In the genomic region with DNA sequence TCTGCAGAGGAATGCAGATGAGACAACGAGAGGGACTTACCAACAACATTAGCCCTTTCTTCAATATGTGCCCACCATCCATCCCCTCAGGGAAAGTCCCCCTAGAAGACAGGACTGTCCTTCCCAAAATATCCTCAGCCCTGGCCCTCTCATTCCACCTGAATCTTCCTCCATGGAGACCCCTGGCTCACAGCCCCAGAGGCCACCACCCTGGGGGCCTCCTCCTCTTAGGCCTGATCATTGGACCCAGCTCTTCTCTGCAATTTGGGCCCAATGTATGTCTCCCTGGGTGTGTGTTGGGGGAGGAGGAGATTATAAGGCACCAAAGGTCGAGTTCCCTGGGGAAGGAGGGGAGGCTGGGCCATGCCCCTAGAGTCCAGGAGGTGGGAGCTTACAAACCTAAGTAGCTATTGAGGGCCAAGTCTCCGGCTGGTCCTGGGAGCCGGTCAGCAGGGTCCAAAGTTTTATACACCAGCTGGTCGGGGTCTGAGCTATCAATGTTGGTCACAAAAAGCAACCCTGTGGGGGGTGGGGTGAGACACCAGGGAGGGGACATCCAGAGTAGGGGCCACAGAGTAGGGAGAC, we compare ENCODE assay signal across 20 cellular contexts. TPM values are rescaled to one million over a fixed set of nuclear protein-coding genes. Genes with fewer than 3 reads are reported as not detected.
DNase-seq lines count a peak whose midpoint lies in the region; ATAC-seq and TF ChIP-seq lines count a peak whose summit lies in the region.
"Had no signal": no experiment of that assay in that cellular context is flagged by ENCODE, and none has a peak within 500 bp of the region (broad histone marks: within the 10 kb centered on the region; RNA-seq: fewer than 3 reads in every experiment).

No MANE protein-coding gene starts in this region.

- intact Hi-C loops in cardiac septum (cut with DNase I) (loop anchor here (2.0 kb wide), 1 partner anchor 15 kb away; no protein-coding TSS in a partner anchor), heart right ventricle (cut with DNase I) (no loop called here), psoas muscle (cut with DNase I) (loop anchor here in 1 of 2 donors (2.0 kb wide), 1 partner anchor 15 kb away; no protein-coding TSS in a partner anchor), tibial artery (cut with DNase I; ENCODE audit: low total_unique reads) (no loop called here)

- no peak overlapping the region for H3K9ac ChIP-seq in SK-N-SH

- TF ChIP-seq RAD21 in SK-N-SH (IDR thresholded peaks at IDR 0.05; ENCODE audit: low read length) = no peak

- H3K4me3 ChIP-seq in heart right ventricle = no peak overlapping the region
- no peak overlapping the region for H3K4me3 ChIP-seq in psoas muscle
- no peak overlapping the region for H3K4me3 ChIP-seq in tibial artery
- no peak overlapping the region for H3K4me3 ChIP-seq in SK-N-SH (ENCODE audit: low read depth in 2 of 2, low read length in 1 of 2)

- H3K4me3 Mint-ChIP-seq in endothelial cell (ENCODE audit: unreplicated experiment) = peak overlapping the region; percentile 70
- H3K4me3 Mint-ChIP-seq: CD14-positive monocyte had no signal

- TF ChIP-seq CTCF in heart right ventricle (IDR thresholded peaks at IDR 0.05) (no peak), endothelial cell (IDR thresholded peaks at IDR 0.05; ENCODE audit: unreplicated experiment) (no peak), psoas muscle (IDR thresholded peaks at IDR 0.05) (no peak), tibial artery (IDR thresholded peaks at IDR 0.05) (no peak), SK-N-SH (IDR thresholded peaks at IDR 0.05) (no peak)

- no peaks in the 10 kb centered on the region for H3F3A ChIP-seq in SK-N-SH (replicated peaks; ENCODE audit: insufficient read depth)

- no peak overlapping the region for H2AFZ ChIP-seq in SK-N-SH (ENCODE audit: low read depth)

- POLR2A ChIA-PET in SK-N-SH (lab: Yijun Ruan, JAX) = interaction anchor here (1.0 kb wide), 1 partner anchor 16 kb away, joined by 3 read pairs; a partner anchor contains a TSS

- H3K36me3 ChIP-seq in heart right ventricle (peaks cover 0 to 73% (median 13%) of the 10 kb centered on the region in 9 donors), psoas muscle (ENCODE audit: insufficient read depth in 1 of 2, low read depth in 1 of 2) (peaks cover 0 to 74% of the 10 kb centered on the region in 2 donors), tibial artery (peaks cover 35 to 58% (median 52%) of the 10 kb centered on the region in 3 donors), SK-N-SH (replicated peaks in 1 of 2; ENCODE audit: control insufficient read depth in 1 of 2, insufficient read depth in 2 of 2, low read length in 1 of 2) (no peaks in the 10 kb centered on the region)

- no peaks in the 10 kb centered on the region for H3K9me3 ChIP-seq in heart right ventricle
- no peaks in the 10 kb centered on the region for H3K9me3 ChIP-seq in psoas muscle
- H3K9me3 ChIP-seq in tibial artery = no peaks in the 10 kb centered on the region
- H3K9me3 ChIP-seq in SK-N-SH = no peaks in the 10 kb centered on the region

- H3K9me2 ChIP-seq in SK-N-SH = no peaks in the 10 kb centered on the region

- H3K4me1 Mint-ChIP-seq in endothelial cell (ENCODE audit: unreplicated experiment) = no peaks in the 10 kb centered on the region

- no peak overlapping the region for H3K4me2 ChIP-seq in SK-N-SH

- H3K27ac ChIP-seq in heart right ventricle (peak overlapping the region in 5 of 10 donors; percentile 23 to 95 (median 55)), psoas muscle (peak overlapping the region; percentile 92), tibial artery (peak overlapping the region; percentile 38 to 98), SK-N-SH (ENCODE audit: low read depth in 2 of 2, low read length in 1 of 2) (no peak overlapping the region)
- H3K27ac ChIP-seq: HL-60, RWPE1 had no signal

- ATAC-seq in heart right ventricle = no peak
- ATAC-seq in psoas muscle = no peak
- ATAC-seq: HCT116 had no signal

- H3K36me3 Mint-ChIP-seq in endothelial cell (ENCODE audit: low read depth, unreplicated experiment) = peaks cover 4% of the 10 kb centered on the region

- peaks cover 2 to 56% (median 41%) of the 10 kb centered on the region in 9 donors for H3K4me1 ChIP-seq in heart right ventricle
- H3K4me1 ChIP-seq in psoas muscle = peaks cover 33% of the 10 kb centered on the region
- peaks cover 0 to 63% (median 43%) of the 10 kb centered on the region in 4 donors for H3K4me1 ChIP-seq in tibial artery
- peaks cover 0 to 3% of the 10 kb centered on the region in 2 experiments; a peak in 1 of 4 replicates for H3K4me1 ChIP-seq in SK-N-SH (ENCODE audit: control insufficient read depth in 1 of 2, insufficient read depth in 2 of 2, low read depth in 1 of 2, low read length in 1 of 2)

- CTCF ChIA-PET in SK-N-SH (lab: Yijun Ruan, JAX) = interaction anchor here (0.9 to 2.0 kb wide), 3 partner anchors 11 to 53 kb away, joined by 3 to 5 read pairs (median 3); a partner anchor contains a TSS

- DNase-seq in cardiac septum (ENCODE audit: low spot score) = peak; percentile 60
- DNase-seq in heart right ventricle = no peak
- no peak for DNase-seq in endothelial cell (ENCODE audit: low spot score)
- peak in 1 of 2 donors; percentile 24 for DNase-seq in psoas muscle
- DNase-seq in tibial artery = peak in 1 of 2 donors; percentile 61
- no peak for DNase-seq in activated CD4-positive, CD25-positive, alpha-beta regulatory T cell treated with anti-CD3 and anti-CD28 coated beads, Interleukin-2, amount 50 U/mL, for 72 hours
- DNase-seq in dedifferentiated amniotic fluid mesenchymal stem cell (ENCODE audit: extremely low spot score) = no peak
- no peak for DNase-seq in SK-N-SH
- DNase-seq: COR-L47, KG1, NCI-H1048, NCI-H146, NCI-H2081 treated with DMSO at 0.1 percent for 48 hours, NCI-H2227 treated with DMSO at 0.1 percent for 48 hours, NCI-H524 treated with DMSO at 0.1 percent for 48 hours, OCI-M1 had no signal

- TF ChIP-seq EP300 in SK-N-SH (IDR thresholded peaks at IDR 0.05; ENCODE audit: borderline replicate concordance in 1 of 2, low read depth in 1 of 2, low read length in 1 of 2) = no peak

- peaks cover 13% of the 10 kb centered on the region for H3K27me3 Mint-ChIP-seq in endothelial cell (ENCODE audit: unreplicated experiment)

- H3K79me2 ChIP-seq in SK-N-SH (ENCODE audit: insufficient read depth) = no peaks in the 10 kb centered on the region

- WGBS in heart right ventricle, 2 donors = 67% methylated on average over 5 of the region's 5 CpGs
- 65 to 67% (median 67%) methylated on average over 5 of the region's 5 CpGs for WGBS in psoas muscle, 3 donors
- WGBS in SK-N-SH (ENCODE audit: low lambda C conversion rate) = 65% methylated on average over 4 of the region's 5 CpGs

- no peaks in the 10 kb centered on the region for H4K20me1 ChIP-seq in SK-N-SH (ENCODE audit: insufficient read depth)

- H3K9me3 Mint-ChIP-seq in endothelial cell (ENCODE audit: unreplicated experiment) = no peaks in the 10 kb centered on the region

- H3K27me3 ChIP-seq in heart right ventricle (no peaks in the 10 kb centered on the region), psoas muscle (ENCODE audit: insufficient read depth in 3 of 3, low read length in 2 of 3) (no peaks in the 10 kb centered on the region), tibial artery (no peaks in the 10 kb centered on the region), SK-N-SH (ENCODE audit: insufficient read depth) (no peaks in the 10 kb centered on the region)

- peak overlapping the region; percentile 57 for H3K27ac Mint-ChIP-seq in endothelial cell (ENCODE audit: unreplicated experiment)
- H3K27ac Mint-ChIP-seq: CD14-positive monocyte had no signal

RNA-seq across cellular contexts. Expression of a gene that starts 8.1 kb away (rescaled TPM):
- total RNA-seq in cardiac septum (806 TPM), heart right ventricle (100 to 1,000 TPM; 422 to 750 (median 538) TPM), endothelial cell (ENCODE audit: unreplicated experiment) (4.0 TPM), psoas muscle (100 to 1,000 TPM; 297 to 433 (median 350) TPM)
- polyA plus RNA-seq in heart right ventricle (100 to 1,000 TPM; 247 to 481 TPM), psoas muscle (100 to 1,000 TPM in 2 of 3 donors, 10 to 100 TPM in 1; 51.8 to 254 (median 152) TPM), SK-N-SH (2012; rRNA removed) (17.6 and 19.7 TPM in 2 replicates)
- 7.3 and 9.1 TPM in 2 replicates for polyA plus RNA-seq in SK-N-SH (2012; cell fraction: cytosol; rRNA removed)
- 71.0 and 80.7 TPM in 2 replicates for polyA plus RNA-seq in SK-N-SH (2012; cell fraction: nucleus; rRNA removed)

RNA-seq across cellular contexts. Expression of a gene that starts 16.3 kb away (rescaled TPM):
- total RNA-seq in cardiac septum = 97.7 TPM
- 100 to 1,000 TPM in 5 of 10 donors, 10 to 100 TPM in 5; 68.3 to 136 (median 101) TPM for total RNA-seq in heart right ventricle
- 100 to 1,000 TPM; 305 to 515 TPM for polyA plus RNA-seq in heart right ventricle
- total RNA-seq in endothelial cell (ENCODE audit: unreplicated experiment) = 66.5 TPM
- 100 to 1,000 TPM; 127 to 193 (median 165) TPM for total RNA-seq in psoas muscle
- 100 to 1,000 TPM; 185 to 260 (median 228) TPM for polyA plus RNA-seq in psoas muscle
- polyA plus RNA-seq in SK-N-SH (2012; rRNA removed) = 277 and 331 TPM in 2 replicates
- 243 and 313 TPM in 2 replicates for polyA plus RNA-seq in SK-N-SH (2012; cell fraction: cytosol; rRNA removed)
- polyA plus RNA-seq in SK-N-SH (2012; cell fraction: nucleus; rRNA removed) = 89.7 and 130 TPM in 2 replicates

RNA-seq across cellular contexts. Expression of a gene that starts 20.6 kb away (rescaled TPM):
- total RNA-seq in cardiac septum (26.3 TPM), heart right ventricle (10 to 100 TPM in 6 of 10 donors, 1 to 10 TPM in 4; 4.9 to 25.9 (median 13.6) TPM), endothelial cell (ENCODE audit: unreplicated experiment) (4.4 TPM), psoas muscle (10 to 100 TPM; 11.4 to 25.4 (median 16.0) TPM)
- polyA plus RNA-seq in heart right ventricle (10 to 100 TPM; 40.1 to 54.5 TPM), psoas muscle (10 to 100 TPM in 2 of 3 donors, 1 to 10 TPM in 1; 7.0 to 14.0 (median 11.9) TPM), SK-N-SH (2012; rRNA removed) (5.2 and 5.4 TPM in 2 replicates)
- polyA plus RNA-seq in SK-N-SH (2012; cell fraction: cytosol; rRNA removed) = 1.6 and 1.7 TPM in 2 replicates
- 46.0 and 49.7 TPM in 2 replicates for polyA plus RNA-seq in SK-N-SH (2012; cell fraction: nucleus; rRNA removed)

RNA-seq across cellular contexts. Expression of a gene that starts 29.2 kb away (rescaled TPM):
- total RNA-seq in cardiac septum (914 TPM), heart right ventricle (1,000 to 10,000 TPM in 2 of 10 donors, 100 to 1,000 TPM in 8; 565 to 1,547 (median 768) TPM), endothelial cell (ENCODE audit: unreplicated experiment) (1,134 TPM), psoas muscle (1,000 to 10,000 TPM in 2 of 4 donors, 100 to 1,000 TPM in 2; 592 to 1,401 (median 983) TPM)
- polyA plus RNA-seq in heart right ventricle (1,000 to 10,000 TPM; 1,333 to 2,861 TPM), psoas muscle (1,000 to 10,000 TPM; 1,147 to 2,407 (median 1,257) TPM), SK-N-SH (2012; rRNA removed) (1,022 and 1,465 TPM in 2 replicates)
- polyA plus RNA-seq in SK-N-SH (2012; cell fraction: cytosol; rRNA removed) = 1,236 and 1,638 TPM in 2 replicates
- polyA plus RNA-seq in SK-N-SH (2012; cell fraction: nucleus; rRNA removed) = 454 and 623 TPM in 2 replicates

RNA-seq across cellular contexts. Expression of a gene that starts 43.4 kb away (rescaled TPM):
- total RNA-seq in cardiac septum (18.0 TPM), heart right ventricle (10 to 100 TPM in 8 of 10 donors, 1 to 10 TPM in 2; 6.2 to 17.6 (median 12.4) TPM), endothelial cell (ENCODE audit: unreplicated experiment) (9.3 TPM), psoas muscle (1 to 10 TPM in 3 of 4 donors, under 1 TPM in 1; 0.88 to 4.8 (median 1.4) TPM)
- polyA plus RNA-seq in heart right ventricle (1 to 10 TPM; 3.2 to 8.3 TPM), psoas muscle (1 to 10 TPM in 2 of 3 donors, under 1 TPM in 1; 0.34 to 3.7 (median 2.3) TPM), SK-N-SH (2012; rRNA removed) (6.9 and 9.4 TPM in 2 replicates)
- 5.3 and 8.8 TPM in 2 replicates for polyA plus RNA-seq in SK-N-SH (2012; cell fraction: cytosol; rRNA removed)
- polyA plus RNA-seq in SK-N-SH (2012; cell fraction: nucleus; rRNA removed) = 7.2 and 8.0 TPM in 2 replicates

Comparison
In these comparisons a context has a peak if more than half of its experiments do, and no peak if none do; other contexts are left out.
1. H3K27ac ChIP-seq: peak in psoas muscle (single experiment) and tibial artery (2 of 2); none in SK-N-SH (0 of 2).
2. RNA of a gene that starts 8.1 kb away (total RNA-seq): 806 TPM in cardiac septum (single experiment), 422 to 750 TPM in heart right ventricle and 297 to 433 TPM in psoas muscle; 4.0 TPM in endothelial cell (single experiment); every median in the first group is over 10 times any median in the second.